8 cellular contexts compared by ENCODE assay signal in the genomic region with DNA sequence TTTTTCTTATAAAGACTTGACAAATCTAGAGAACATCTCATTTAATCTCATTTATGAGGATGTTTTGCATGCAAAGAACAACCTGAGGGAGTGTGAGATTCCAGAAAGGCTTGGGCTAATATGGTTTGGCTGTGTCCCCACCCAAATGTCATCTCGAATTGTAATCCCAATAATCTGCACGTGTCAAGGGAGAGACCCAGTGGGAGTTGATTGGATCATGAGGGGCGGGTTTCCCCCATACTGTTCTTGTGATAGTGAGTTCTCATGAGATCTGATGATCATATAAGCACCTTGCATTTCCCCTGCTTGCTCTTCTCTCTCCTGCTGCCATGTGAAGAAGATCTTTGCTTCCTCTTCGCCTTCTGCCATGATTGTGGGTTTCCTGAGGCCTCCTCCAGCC.
"Had no signal": no experiment of that assay in that cellular context is flagged by ENCODE, and none has a peak within 500 bp of the region (broad histone marks: within the 10 kb centered on the region; RNA-seq: fewer than 3 reads in every experiment).

No MANE protein-coding gene starts in this region.

- H3K4me3 ChIP-seq: GM23248, GM23338, HAP-1 had no signal

- H3K4me3 Mint-ChIP-seq: GM23338, H9, HFFc6 had no signal

- DNase-seq: GM23248, GOT3, H7, H9, HCEC 1CT, HFFc6 had no signal

- H3K27ac ChIP-seq: GM23248 had no signal

- H3K36me3 ChIP-seq: HAP-1 had no signal

- H3K4me1 ChIP-seq: HAP-1 had no signal

- H3K27ac Mint-ChIP-seq: GM23338, H9, HFFc6 had no signal

- H2AFZ ChIP-seq: GM23248, GM23338 had no signal

- H3K9me3 Mint-ChIP-seq: GM23338, H9, HFFc6 had no signal

- H3K9me3 ChIP-seq: HAP-1 had no signal

- H3K9ac ChIP-seq: GM23248 had no signal

- H3K4me2 ChIP-seq: GM23338 had no signal
